8 cellular contexts compared by ENCODE assay signal in the genomic region with DNA sequence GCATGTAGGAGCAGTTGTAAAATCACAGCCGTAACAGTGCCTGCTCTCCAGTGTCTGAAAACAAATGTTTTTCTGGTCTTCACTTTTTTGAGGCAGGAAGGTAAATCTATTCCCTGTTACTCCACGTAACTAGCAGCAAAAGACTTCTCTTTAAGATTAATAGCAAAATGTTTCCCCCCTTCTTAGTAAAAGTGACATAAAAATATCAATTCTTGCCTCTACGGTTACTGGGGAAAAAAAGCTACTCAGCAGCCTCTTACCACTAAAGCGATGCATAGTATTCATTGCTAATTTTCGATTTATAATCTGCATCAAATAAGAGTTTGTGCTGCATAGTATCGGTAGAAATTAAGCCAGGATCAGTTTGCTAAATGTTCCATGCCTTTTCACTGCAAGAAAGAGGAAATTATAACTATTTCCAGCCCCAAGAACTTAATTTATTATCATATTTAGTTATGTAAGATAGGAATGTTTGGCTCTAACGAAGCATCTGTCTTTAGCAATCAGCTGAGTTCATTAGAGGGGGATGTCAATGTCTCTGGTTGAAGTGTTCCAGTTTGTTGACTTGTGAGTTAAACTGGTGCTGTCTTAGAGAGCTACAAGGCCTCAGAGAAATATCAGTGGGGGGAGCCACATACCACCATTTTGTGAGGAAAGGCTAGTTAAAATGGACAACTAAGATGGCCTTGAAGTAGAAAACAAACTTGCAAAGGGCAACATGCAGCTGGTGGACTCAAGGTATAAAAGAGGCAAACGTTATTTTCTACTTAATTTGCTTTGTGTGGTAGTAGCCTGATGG. TPM values are rescaled to one million over a fixed set of nuclear protein-coding genes. Genes with fewer than 3 reads are reported as not detected.
DNase-seq lines count a peak whose midpoint lies in the region; ATAC-seq, FAIRE-seq and TF ChIP-seq lines count a peak whose summit lies in the region.

No MANE protein-coding gene starts in this region.

- TF ChIP-seq RAD21 in HepG2 (CRISPR knock-in tag; IDR thresholded peaks at IDR 0.05), result no peak

- H2AFZ ChIP-seq in DND-41 (ENCODE audit: low read depth, low read length) (peak overlapping the region; percentile 90), HepG2 (ENCODE audit: low read length) (peak overlapping the region; percentile 89)

- H3K27me3 ChIP-seq in DND-41 (ENCODE audit: insufficient read depth, low read length, poor library complexity), result no peaks in the 10 kb centered on the region
- no peaks in the 10 kb centered on the region; a peak in 1 of 5 replicates for H3K27me3 ChIP-seq in HepG2 (ENCODE audit: control insufficient read depth in 1 of 2, insufficient read depth in 2 of 2, low read length in 2 of 2)
- no peaks in the 10 kb centered on the region for H3K27me3 ChIP-seq in thyroid gland

- intact Hi-C loops in HepG2 (cut with micrococcal nuclease; ENCODE audit: unreplicated experiment) (no loop called here), thyroid gland (cut with DNase I) (loop anchor here (10.0 kb wide), 1 partner anchor 284 kb away; no protein-coding TSS in a partner anchor)

- TSS peak; percentile 88 for BruUV-seq in HepG2 (replicated peaks; lab: Mats Ljungman, UMichigan)

- peaks cover 51% of the 10 kb centered on the region for H3K4me1 ChIP-seq in DND-41 (ENCODE audit: insufficient read depth, low read length)
- H3K4me1 ChIP-seq in HepG2 (ENCODE audit: insufficient read depth, low read length), result peaks cover 45% of the 10 kb centered on the region
- peaks cover 35% of the 10 kb centered on the region in 2 donors for H3K4me1 ChIP-seq in thyroid gland

- DNase-seq in DND-41, result no peak
- DNase-seq in NCI-H146 (lab: John Stamatoyannopoulos, UW), result peak; percentile 36
- peak; percentile 30 for DNase-seq in astrocyte of the spinal cord (ENCODE audit: low read depth, low spot score)
- DNase-seq in HepG2 (ENCODE audit: low spot score), result no peak
- DNase-seq in thyroid gland, result no peak
- DNase-seq in HuH-7 (ENCODE audit: low spot score), result no peak
- DNase-seq in stimulated activated CD4-positive, alpha-beta T cell treated with anti-CD3 and anti-CD28 coated beads, Interleukin-4, amount 100 ng/mL, for 4 hours, result no peak

- POLR2A ChIA-PET in HepG2 (lab: Yijun Ruan, JAX), result interaction anchor here (0.6 to 3.0 kb wide), 12 partner anchors 9 to 336 kb away, joined by 3 to 35 read pairs (median 4); a partner anchor contains a TSS

- in situ Hi-C loops in astrocyte of the spinal cord (cut with HindIII; ENCODE audit: low sequenced_read_pairs), result no loop called here
- in situ Hi-C loops in HepG2 (cut with HindIII; ENCODE audit: extremely low pct_ligation_motif_present, low pct_unique_long_range_greater_than_20kb), result loop anchor here (10.0 to 25.0 kb wide), 2 partner anchors 254 to 382 kb away; a partner anchor contains a TSS

- no peak for ATAC-seq in DND-41 (ENCODE audit: insufficient read depth, low read depth)
- no peak for ATAC-seq in HepG2
- no peak for ATAC-seq in HG03439 (IDR thresholded peaks at IDR 0.05; ENCODE audit: unreplicated experiment)

- H3K27ac ChIP-seq in DND-41 (ENCODE audit: low read length), result peak overlapping the region; percentile 92
- peak overlapping the region; percentile 87 for H3K27ac ChIP-seq in HepG2 (ENCODE audit: extremely low read length, insufficient read depth, low read length)
- peak overlapping the region; percentile 81 to 99 (median 98) for H3K27ac ChIP-seq in thyroid gland

- H3K36me3 ChIP-seq in DND-41 (ENCODE audit: insufficient read depth, low read length) (peaks cover 36% of the 10 kb centered on the region), HepG2 (replicated peaks in 1 of 2; ENCODE audit: control insufficient read depth in 1 of 2, insufficient read depth in 2 of 2, low read length in 2 of 2) (no peaks in the 10 kb centered on the region), thyroid gland (no peaks in the 10 kb centered on the region)

- CTCF ChIA-PET in HepG2 (lab: Yijun Ruan, JAX; ENCODE audit: low intra/inter-chr PET ratio, low total read pairs), result interaction anchor here (1.1 kb wide), 1 partner anchor 12 kb away, joined by 3 read pairs; no protein-coding TSS in a partner anchor

- 0% methylated on average over 8 of the region's 8 CpGs for WGBS in HepG2 (ENCODE audit: low lambda C conversion rate)
- WGBS in thyroid gland, 2 donors, result 16 to 18% methylated on average over 8 of the region's 8 CpGs

- TF ChIP-seq CTCF in DND-41 (IDR thresholded peaks at IDR 0.05; ENCODE audit: borderline replicate concordance, extremely low read depth, low read length, poor library complexity, severe bottlenecking) (no peak), astrocyte of the spinal cord (IDR thresholded peaks at IDR 0.05; ENCODE audit: low read depth, low read length) (no peak), HepG2 (CRISPR knock-in tag; IDR thresholded peaks at IDR 0.05) (peak; percentile 36), thyroid gland (IDR thresholded peaks at IDR 0.05) (no peak)

- H3K9ac ChIP-seq in DND-41 (ENCODE audit: low read depth, low read length) (peak overlapping the region; percentile 93), HepG2 (ENCODE audit: insufficient read depth, low read depth, low read length) (peak overlapping the region; percentile 97)

- no peak for TF ChIP-seq POLR2A in HepG2 (IDR thresholded peaks at IDR 0.05; ENCODE audit: insufficient read depth in 1 of 2, low read depth in 2 of 2, low read length in 2 of 2)
- no peak for TF ChIP-seq POLR2A in thyroid gland (IDR thresholded peaks at IDR 0.05)

- no peaks in the 10 kb centered on the region for H3K9me3 ChIP-seq in DND-41 (ENCODE audit: insufficient read depth, low read length, severe bottlenecking)
- H3K9me3 ChIP-seq in HepG2 (ENCODE audit: low read length), result no peaks in the 10 kb centered on the region
- no peaks in the 10 kb centered on the region for H3K9me3 ChIP-seq in thyroid gland

- H3K4me2 ChIP-seq in DND-41 (ENCODE audit: insufficient read depth, low read length) (peak overlapping the region; percentile 98), HepG2 (ENCODE audit: low read depth, low read length) (peak overlapping the region; percentile 75)

- FAIRE-seq in HepG2 (lab: Jason Lieb, UNC), result no peak

- peaks cover 25% of the 10 kb centered on the region for H4K20me1 ChIP-seq in DND-41 (ENCODE audit: insufficient read depth, low read length)
- H4K20me1 ChIP-seq in HepG2 (ENCODE audit: insufficient read depth, low read length), result peaks cover 35% of the 10 kb centered on the region

- TF ChIP-seq EP300 in HepG2 (IDR thresholded peaks at IDR 0.05; ENCODE audit: low read depth in 2 of 2, low read length in 2 of 2) (no peak), HepG2 (CRISPR knock-in tag; IDR thresholded peaks at IDR 0.05; ENCODE audit: borderline replicate concordance) (no peak)

- H3K79me2 ChIP-seq in DND-41 (ENCODE audit: insufficient read depth, low read length), result peaks cover 54% of the 10 kb centered on the region
- peaks cover 40% of the 10 kb centered on the region for H3K79me2 ChIP-seq in HepG2 (ENCODE audit: insufficient read depth, low read length)

- peak overlapping the region; percentile 60 to 95; a peak in 3 of 4 replicates for H3K4me3 ChIP-seq in DND-41 (ENCODE audit: low read depth in 1 of 2, low read length in 2 of 2)
- peak overlapping the region; percentile 88 for H3K4me3 ChIP-seq in astrocyte of the spinal cord (ENCODE audit: low read depth, low read length)
- H3K4me3 ChIP-seq in HepG2 (replicated peaks in 1 of 3; ENCODE audit: insufficient read depth in 1 of 3, low read depth in 2 of 3, low read length in 3 of 3), result peak overlapping the region; percentile 82 to 97 (median 87)
- H3K4me3 ChIP-seq in thyroid gland (replicated peaks in 1 of 3), result peak overlapping the region; percentile 15 to 87 (median 46)

RNA-seq across cellular contexts. Expression of a gene that starts 0.6 kb away (rescaled TPM):
- total RNA-seq in HepG2 (2016; rRNA removed; fragmentation: Illumina TruSeq; extraction: Trizol), result 93.0 and 102 TPM in 2 replicates
- 6.2 and 7.3 TPM in 2 replicates for total RNA-seq in HepG2 (2016; cell fraction: cytosol; rRNA removed; fragmentation: Illumina TruSeq; extraction: Trizol; ENCODE audit: low read depth)
- total RNA-seq in HepG2 (2016; cell fraction: insoluble cytoplasmic fraction; rRNA removed; fragmentation: Illumina TruSeq; extraction: Trizol), result 86.9 and 96.9 TPM in 2 replicates
- 27.1 and 29.7 TPM in 2 replicates for total RNA-seq in HepG2 (2016; cell fraction: membrane; rRNA removed; fragmentation: Illumina TruSeq; extraction: Trizol)
- 43.2 and 44.5 TPM in 2 replicates for total RNA-seq in HepG2 (2016; cell fraction: nucleus; rRNA removed; fragmentation: Illumina TruSeq; extraction: Trizol)
- 28.3 and 33.0 TPM in 2 replicates for polyA plus RNA-seq in HepG2 (2011; rRNA removed)
- polyA plus RNA-seq in HepG2 (2011; cell fraction: cytosol; rRNA removed), result 20.4 and 29.5 TPM in 2 replicates
- polyA plus RNA-seq in HepG2 (2011; cell fraction: nucleus; rRNA removed), result 10.7 and 13.8 TPM in 2 replicates
- 34.7 and 37.0 TPM in 2 replicates for polyA plus RNA-seq in HepG2 (2012)
- 3.1 and 3.8 TPM in 2 replicates for polyA plus RNA-seq in HepG2 (2016; cell fraction: cytosol; fragmentation: Illumina TruSeq; extraction: Trizol; ENCODE audit: low read depth)
- polyA plus RNA-seq in HepG2 (2016; cell fraction: insoluble cytoplasmic fraction; fragmentation: Illumina TruSeq; extraction: Trizol; ENCODE audit: low read depth), result 70.1 and 81.8 TPM in 2 replicates
- polyA plus RNA-seq in HepG2 (2016; cell fraction: membrane; fragmentation: Illumina TruSeq; extraction: Trizol; ENCODE audit: low read depth), result 12.6 and 14.3 TPM in 2 replicates
- 43.9 and 44.2 TPM in 2 replicates for polyA plus RNA-seq in HepG2 (2016; cell fraction: nucleus; fragmentation: Illumina TruSeq; extraction: Trizol; ENCODE audit: insufficient read depth, low read depth)
- 96.9 and 99.6 TPM in 2 replicates for polyA minus RNA-seq in HepG2 (2011; rRNA and poly(A)+ RNA removed; ENCODE audit: low replicate concordance)
- polyA minus RNA-seq in HepG2 (2011; cell fraction: cytosol; rRNA and poly(A)+ RNA removed), result 45.5 and 51.8 TPM in 2 replicates
- polyA minus RNA-seq in HepG2 (2011; cell fraction: nucleus; rRNA and poly(A)+ RNA removed), result 24.7 and 35.2 TPM in 2 replicates
- 100 to 1,000 TPM in 3 of 4 donors, 10 to 100 TPM in 1; 87.6 to 169 (median 123) TPM for total RNA-seq in thyroid gland

RNA-seq across cellular contexts. Expression of a gene that starts 26.5 kb away (rescaled TPM):
- total RNA-seq in HepG2 (2016; rRNA removed; fragmentation: Illumina TruSeq; extraction: Trizol) (19.7 and 24.0 TPM in 2 replicates), thyroid gland (10 to 100 TPM; 21.4 to 26.7 (median 24.5) TPM)
- 1.1 TPM in 2 replicates for total RNA-seq in HepG2 (2016; cell fraction: cytosol; rRNA removed; fragmentation: Illumina TruSeq; extraction: Trizol; ENCODE audit: low read depth)
- 20.0 and 20.4 TPM in 2 replicates for total RNA-seq in HepG2 (2016; cell fraction: insoluble cytoplasmic fraction; rRNA removed; fragmentation: Illumina TruSeq; extraction: Trizol)
- 6.4 and 6.9 TPM in 2 replicates for total RNA-seq in HepG2 (2016; cell fraction: membrane; rRNA removed; fragmentation: Illumina TruSeq; extraction: Trizol)
- total RNA-seq in HepG2 (2016; cell fraction: nucleus; rRNA removed; fragmentation: Illumina TruSeq; extraction: Trizol), result 18.6 and 19.0 TPM in 2 replicates
- polyA plus RNA-seq in HepG2 (2011; rRNA removed), result 18.0 and 20.4 TPM in 2 replicates
- 11.2 and 16.9 TPM in 2 replicates for polyA plus RNA-seq in HepG2 (2011; cell fraction: cytosol; rRNA removed)
- polyA plus RNA-seq in HepG2 (2011; cell fraction: nucleus; rRNA removed), result 25.8 and 34.6 TPM in 2 replicates
- polyA plus RNA-seq in HepG2 (2012), result 15.2 and 16.7 TPM in 2 replicates
- polyA plus RNA-seq in HepG2 (2016; cell fraction: cytosol; fragmentation: Illumina TruSeq; extraction: Trizol; ENCODE audit: low read depth), result 0.89 and 0.94 TPM in 2 replicates
- polyA plus RNA-seq in HepG2 (2016; cell fraction: insoluble cytoplasmic fraction; fragmentation: Illumina TruSeq; extraction: Trizol; ENCODE audit: low read depth), result 27.8 and 29.9 TPM in 2 replicates
- polyA plus RNA-seq in HepG2 (2016; cell fraction: membrane; fragmentation: Illumina TruSeq; extraction: Trizol; ENCODE audit: low read depth), result 3.6 and 4.2 TPM in 2 replicates
- 31.9 and 32.8 TPM in 2 replicates for polyA plus RNA-seq in HepG2 (2016; cell fraction: nucleus; fragmentation: Illumina TruSeq; extraction: Trizol; ENCODE audit: insufficient read depth, low read depth)
- 11.2 and 20.8 TPM in 2 replicates for polyA minus RNA-seq in HepG2 (2011; rRNA and poly(A)+ RNA removed; ENCODE audit: low replicate concordance)
- 8.8 and 9.8 TPM in 2 replicates for polyA minus RNA-seq in HepG2 (2011; cell fraction: cytosol; rRNA and poly(A)+ RNA removed)
- polyA minus RNA-seq in HepG2 (2011; cell fraction: nucleus; rRNA and poly(A)+ RNA removed), result 11.8 and 15.0 TPM in 2 replicates

Comparison
In these comparisons a context has a peak if more than half of its experiments do, and no peak if none do; other contexts are left out.
1. DNase-seq: peak in NCI-H146 (single experiment) and astrocyte of the spinal cord (single experiment); none in DND-41 (single experiment), HepG2 (single experiment), thyroid gland (0 of 2), HuH-7 (single experiment) and stimulated activated CD4-positive, alpha-beta T cell treated with anti-CD3 and anti-CD28 coated beads, Interleukin-4, amount 100 ng/mL, for 4 hours (0 of 2).
2. Peak in every context shown above with its lines, with median percentiles within 50 percentile points of each other: H3K27ac ChIP-seq and H3K4me3 ChIP-seq.